Comparison of ENCODE assay signal across 1 cellular context in genomic region chr2:15693926-15694588, GRCh38.
TF ChIP-seq lines count a peak whose summit lies in the region.

No MANE protein-coding gene starts in this region.

TF ChIP-seq in GM23338, 12 proteins besides CTCF, POLR2A, EP300 and RAD21 (continued from another document):
- TF ChIP-seq REST (IDR thresholded peaks at IDR 0.05; ENCODE audit: unreplicated experiment) (no peak), JUNB (IDR thresholded peaks at IDR 0.05; ENCODE audit: unreplicated experiment) (no peak), ZNF114 (CRISPR knock-in tag; IDR thresholded peaks at IDR 0.05) (no peak), NANOG (IDR thresholded peaks at IDR 0.05; ENCODE audit: borderline replicate concordance) (no peak)
